ENCODE assay signal across 1 cellular context in genomic region chr6:156776470-156776840, GRCh38.
TF ChIP-seq lines count a peak whose summit lies in the region.

No MANE protein-coding gene starts in this region.

TF ChIP-seq in HEK293T, 16 proteins besides CTCF, POLR2A, EP300 and RAD21 (continued from another document):
- TF ChIP-seq HDGF (IDR thresholded peaks at IDR 0.05; ENCODE audit: borderline replicate concordance) (0 out of 2 replicates have a peak, but pooled peaks have one; percentile 11), L3MBTL2 (conservative IDR thresholded peaks at IDR 0.05) (no peak; the same call in 1 of the 2 replicates), CTBP1 (IDR thresholded peaks at IDR 0.05; ENCODE audit: borderline replicate concordance) (no peak)
